Comparison of ENCODE assay signal across 10 cellular contexts in genomic region chr3:11603628-11604027, GRCh38. TPM values are rescaled to one million over a fixed set of nuclear protein-coding genes. Genes with fewer than 3 reads are reported as not detected.
DNase-seq lines count a peak whose midpoint lies in the region; TF ChIP-seq lines count a peak whose summit lies in the region.
"Had no signal": no experiment of that assay in that cellular context is flagged by ENCODE, and none has a peak within 500 bp of the region (broad histone marks: within the 10 kb centered on the region; RNA-seq: fewer than 3 reads in every experiment).

No MANE protein-coding gene starts in this region.

- no peak for TF ChIP-seq CTCF in transverse colon (IDR thresholded peaks at IDR 0.05)

- no peak overlapping the region for H3K4me3 ChIP-seq in mesodermal cell (ENCODE audit: extremely low read depth, insufficient read depth, low read length, poor library complexity, severe bottlenecking)
- H3K4me3 ChIP-seq in transverse colon = no peak overlapping the region

- H3K9me3 ChIP-seq in mesodermal cell (ENCODE audit: control insufficient read depth, low read length) = no peaks in the 10 kb centered on the region
- H3K9me3 ChIP-seq in transverse colon = no peaks in the 10 kb centered on the region

- H3K36me3 ChIP-seq in mesodermal cell (ENCODE audit: control insufficient read depth, insufficient read depth, low read length) (peaks cover 45% of the 10 kb centered on the region), transverse colon (peaks cover 0 to 5% (median 2%) of the 10 kb centered on the region in 4 donors)

- no peaks in the 10 kb centered on the region for H3K27me3 ChIP-seq in transverse colon

- no peak for TF ChIP-seq EP300 in transverse colon (IDR thresholded peaks at IDR 0.05; ENCODE audit: low read depth)

- in situ Hi-C loops in transverse colon (cut with MboI; ENCODE audit: low pct_ligation_motif_present in 1 of 4, low pct_unique_long_range_greater_than_20kb in 1 of 4, low sequenced_read_pairs in 3 of 4) (no loop called here), G401 (cut with HindIII; ENCODE audit: low sequenced_read_pairs) (loop anchor here (5.0 kb wide), 1 partner anchor 34 kb away; no protein-coding TSS in a partner anchor)

- peak overlapping the region; percentile 98 for H3K27ac ChIP-seq in mesodermal cell (ENCODE audit: low read depth, low read length, severe bottlenecking)
- H3K27ac ChIP-seq in transverse colon = peak overlapping the region; percentile 86 to 91 (median 88)

- DNase-seq in NCI-H2227 (lab: John Stamatoyannopoulos, UW; ENCODE audit: unreplicated experiment) = peak; percentile 24
- no peak for DNase-seq in NCI-H2227 treated with DMSO at 0.1 percent for 48 hours (lab: John Stamatoyannopoulos, UW)
- DNase-seq in dedifferentiated amniotic fluid mesenchymal stem cell (ENCODE audit: extremely low spot score) = peak; percentile 79
- DNase-seq in transverse colon = no peak
- DNase-seq in G401 (ENCODE audit: low spot score) = no peak
- no peak for DNase-seq in NCI-H446 treated with DMSO at 0.1 percent for 48 hours (lab: John Stamatoyannopoulos, UW)
- DNase-seq in RPMI8226 = no peak
- DNase-seq: 8988T, NCI-H748 treated with DMSO at 0.1 percent for 48 hours had no signal

- peaks cover 69% of the 10 kb centered on the region for H3K4me1 ChIP-seq in mesodermal cell (ENCODE audit: control insufficient read depth, insufficient read depth, low read length, poor library complexity, severe bottlenecking)
- H3K4me1 ChIP-seq in transverse colon = peaks cover 18 to 63% (median 27%) of the 10 kb centered on the region in 4 donors

- 84 to 90% methylated on average over 6 to 8 of the region's 9 CpGs for WGBS in mesodermal cell (ENCODE audit: insufficient coverage in 2 of 2), 2 experiments
- WGBS in transverse colon (ENCODE audit: low coverage in 1 of 2), 2 donors = 50 to 65% methylated on average over 4 to 9 of the region's 9 CpGs

- intact Hi-C loops in transverse colon (cut with DNase I; ENCODE audit: low total_unique reads) = no loop called here

- TF ChIP-seq POLR2A in transverse colon (IDR thresholded peaks at IDR 0.05) = no peak

RNA-seq across cellular contexts. Expression of gene VGLL4, which starts 40.1 kb away (rescaled TPM):
- polyA plus RNA-seq in mesodermal cell (2013, experiment 1 of 2) = 115 TPM
- 90.5 TPM for polyA plus RNA-seq in mesodermal cell (2013, experiment 2 of 2)
- 100 to 1,000 TPM in 1 of 4 donors, 10 to 100 TPM in 3; 67.3 to 175 (median 95.0) TPM for total RNA-seq in transverse colon
- 84.7 and 93.2 TPM in 2 replicates for total RNA-seq in G401 (2014; rRNA removed; shearing (Covaris generic))

Comparison
In these comparisons a context has a peak if more than half of its experiments do, and no peak if none do; other contexts are left out.
1. DNase-seq: peak in NCI-H2227 (single experiment) and dedifferentiated amniotic fluid mesenchymal stem cell (single experiment); none in NCI-H2227 treated with DMSO at 0.1 percent for 48 hours (single experiment), transverse colon (single experiment), G401 (single experiment), NCI-H446 treated with DMSO at 0.1 percent for 48 hours (single experiment) and RPMI8226 (single experiment).